ENCODE assay signal across 26 cellular contexts in genomic region chr9:135487281-135488012, GRCh38. TPM values are rescaled to one million over a fixed set of nuclear protein-coding genes. Genes with fewer than 3 reads are reported as not detected.
DNase-seq lines count a peak whose midpoint lies in the region; ATAC-seq, FAIRE-seq and TF ChIP-seq lines count a peak whose summit lies in the region.
"Had no signal": no experiment of that assay in that cellular context is flagged by ENCODE, and none has a peak within 500 bp of the region (broad histone marks: within the 10 kb centered on the region; RNA-seq: fewer than 3 reads in every experiment).

No MANE protein-coding gene starts in this region.

- H4K20me1 ChIP-seq in K562 (replicated peaks; ENCODE audit: control insufficient read depth, insufficient read depth, low read length): no peaks in the 10 kb centered on the region

- H3K36me3 Mint-ChIP-seq in glutamatergic neuron (ENCODE audit: unreplicated experiment): no peaks in the 10 kb centered on the region
- H3K36me3 Mint-ChIP-seq in activated naive CD4-positive, alpha-beta T cell treated with anti-CD3 and anti-CD28 coated beads, Interleukin-2, amount 50 U/mL, for 72 hours: no peaks in the 10 kb centered on the region
- H3K36me3 Mint-ChIP-seq: CD4-positive, alpha-beta memory T cell had no signal

- DNase-seq in K562 (ENCODE audit: extremely low read depth in 1 of 4, low spot score in 3 of 4) (no peak), glutamatergic neuron (peak; percentile 16), lower lobe of right lung (peak; percentile 41), sigmoid colon (peak; percentile 41), NCI-H526 (lab: John Stamatoyannopoulos, UW) (no peak), NCI-H2196 (lab: John Stamatoyannopoulos, UW; ENCODE audit: unreplicated experiment) (no peak)
- DNase-seq in activated naive CD4-positive, alpha-beta T cell treated with anti-CD3 and anti-CD28 coated beads, Interleukin-2, amount 50 U/mL, for 72 hours (ENCODE audit: low spot score in 2 of 2): no peak
- DNase-seq: C1 segment of cervical spinal cord; Calu3; CD4-positive, alpha-beta memory T cell; COR-L47; DMS53; DMS79 treated with DMSO at 0.1 percent for 48 hours; GF-D8; H9 had no signal

- H3K27me3 ChIP-seq in K562 (ENCODE audit: control insufficient read depth in 2 of 2, insufficient read depth in 2 of 2, low read length in 2 of 2): no peaks in the 10 kb centered on the region
- no peaks in the 10 kb centered on the region for H3K27me3 ChIP-seq in lower lobe of right lung (ENCODE audit: low read depth)
- H3K27me3 ChIP-seq in sigmoid colon: no peaks in the 10 kb centered on the region

- H3K79me2 ChIP-seq in K562 (ENCODE audit: control insufficient read depth, insufficient read depth, low read length): no peaks in the 10 kb centered on the region

- no peak overlapping the region for H2AFZ ChIP-seq in K562 (ENCODE audit: low read depth, low read length)
- H2AFZ ChIP-seq: GM23338 had no signal

- peaks cover 51% of the 10 kb centered on the region; the same call in 1 of the 3 replicates for H3K36me3 ChIP-seq in K562 (ENCODE audit: control insufficient read depth, insufficient read depth, low read length)
- H3K36me3 ChIP-seq in lower lobe of right lung: peaks cover 59% of the 10 kb centered on the region
- peaks cover 5 to 63% (median 32%) of the 10 kb centered on the region in 4 donors for H3K36me3 ChIP-seq in sigmoid colon

- H3K4me1 ChIP-seq in K562 (replicated peaks in 1 of 2; ENCODE audit: control insufficient read depth in 2 of 2, insufficient read depth in 2 of 2, low read length in 2 of 2) (peaks cover 2 to 10% of the 10 kb centered on the region in 2 experiments; a peak in 2 of 5 replicates), lower lobe of right lung (peaks cover 2% of the 10 kb centered on the region), sigmoid colon (no peaks in the 10 kb centered on the region)

- in situ Hi-C loops in K562 (cut with MboI): no loop called here

- peaks cover 15% of the 10 kb centered on the region for H3K4me1 Mint-ChIP-seq in glutamatergic neuron (ENCODE audit: low read depth, unreplicated experiment)
- H3K4me1 Mint-ChIP-seq: CD4-positive, alpha-beta memory T cell had no signal

- CTCF ChIA-PET in K562 (lab: Yijun Ruan, JAX; ENCODE audit: low intra/inter-chr PET ratio): no interaction called here

- TF ChIP-seq EP300 in K562 (IDR thresholded peaks at IDR 0.05; ENCODE audit: low read length): no peak
- TF ChIP-seq EP300 in sigmoid colon (IDR thresholded peaks at IDR 0.05): no peak

- no peak for FAIRE-seq in K562 (lab: Jason Lieb, UNC)
- FAIRE-seq: GM12891, GM19239 had no signal

- TF ChIP-seq CTCF in K562 (IDR thresholded peaks at IDR 0.05 in 2 of 3, conservative IDR thresholded peaks at IDR 0.05 in 1 of 3; ENCODE audit: insufficient read depth in 2 of 3, low read depth in 1 of 3, low read length in 3 of 3) (no peak), glutamatergic neuron (IDR thresholded peaks at IDR 0.05; ENCODE audit: partially characterized antibody, unreplicated experiment) (no peak), lower lobe of right lung (IDR thresholded peaks at IDR 0.05) (no peak), sigmoid colon (IDR thresholded peaks at IDR 0.05) (no peak)

- POLR2A ChIA-PET in K562 (lab: Yijun Ruan, JAX): interaction anchor here (0.5 to 1.2 kb wide), 3 partner anchors 11 to 27 kb away, joined by 3 to 5 read pairs (median 5); no protein-coding TSS in a partner anchor

- no peak overlapping the region for H3K4me2 ChIP-seq in K562 (ENCODE audit: insufficient read depth, low read length)
- H3K4me2 ChIP-seq: GM23338 had no signal

- H3K4me3 ChIP-seq in K562: no peak overlapping the region
- no peak overlapping the region for H3K4me3 ChIP-seq in lower lobe of right lung
- no peak overlapping the region for H3K4me3 ChIP-seq in sigmoid colon
- H3K4me3 ChIP-seq: GM23338 had no signal

- no peak overlapping the region for H3K27ac Mint-ChIP-seq in glutamatergic neuron (ENCODE audit: unreplicated experiment)
- no peak overlapping the region for H3K27ac Mint-ChIP-seq in activated naive CD4-positive, alpha-beta T cell treated with anti-CD3 and anti-CD28 coated beads, Interleukin-2, amount 50 U/mL, for 72 hours
- H3K27ac Mint-ChIP-seq: CD4-positive, alpha-beta memory T cell; GM23338; H9 had no signal

- H3K4me3 Mint-ChIP-seq in glutamatergic neuron (ENCODE audit: unreplicated experiment): no peak overlapping the region
- H3K4me3 Mint-ChIP-seq: CD4-positive, alpha-beta memory T cell; GM23338; H9 had no signal

- no peaks in the 10 kb centered on the region for H3K9me3 ChIP-seq in K562 (replicated peaks; ENCODE audit: control insufficient read depth, insufficient read depth, low read depth, low read length)
- no peaks in the 10 kb centered on the region for H3K9me3 ChIP-seq in lower lobe of right lung
- no peaks in the 10 kb centered on the region for H3K9me3 ChIP-seq in sigmoid colon

- no TSS peak for BruUV-seq in K562 (replicated peaks; lab: Mats Ljungman, UMichigan)

- peaks cover 5% of the 10 kb centered on the region for H3K27me3 Mint-ChIP-seq in glutamatergic neuron (ENCODE audit: unreplicated experiment)

- H3K9me1 ChIP-seq in K562 (ENCODE audit: control insufficient read depth, insufficient read depth, low read length): no peaks in the 10 kb centered on the region

- ATAC-seq in K562 (no peak), lower lobe of right lung (no peak), GM19023 (IDR thresholded peaks at IDR 0.05; ENCODE audit: unreplicated experiment) (no peak)
- ATAC-seq in activated naive CD4-positive, alpha-beta T cell treated with anti-CD3 and anti-CD28 coated beads, Interleukin-2, amount 50 U/mL, for 72 hours: no peak
- ATAC-seq: GM23338, HCT116 had no signal

- WGBS in K562 (ENCODE audit: insufficient coverage, low coverage, missing lambda C conversion rate): 92% methylated on average over 18 of the region's 40 CpGs
- WGBS in sigmoid colon, 2 donors: 95 to 96% methylated on average over 40 of the region's 40 CpGs

- H3K9me3 Mint-ChIP-seq in glutamatergic neuron (ENCODE audit: unreplicated experiment): peaks cover 2% of the 10 kb centered on the region
- no peaks in the 10 kb centered on the region for H3K9me3 Mint-ChIP-seq in activated naive CD4-positive, alpha-beta T cell treated with anti-CD3 and anti-CD28 coated beads, Interleukin-2, amount 50 U/mL, for 72 hours
- H3K9me3 Mint-ChIP-seq: CD4-positive, alpha-beta memory T cell; GM23338; H9 had no signal

- H3K27ac ChIP-seq in K562 (ENCODE audit: extremely low read depth, low read depth, low read length): no peak overlapping the region
- no peak overlapping the region for H3K27ac ChIP-seq in lower lobe of right lung
- no peak overlapping the region for H3K27ac ChIP-seq in sigmoid colon

- intact Hi-C loops in K562 (cut with micrococcal nuclease): no loop called here
- intact Hi-C loops in lower lobe of right lung (cut with DNase I): no loop called here
- intact Hi-C loops in sigmoid colon (cut with DNase I): no loop called here

- H3K9ac ChIP-seq in K562 (ENCODE audit: insufficient read depth in 1 of 2, low read depth in 2 of 2, low read length in 2 of 2): no peak overlapping the region; a peak in 1 of 4 replicates

- TF ChIP-seq RAD21 in K562 (CRISPR knock-in tag; conservative IDR thresholded peaks at IDR 0.05 in 1 of 2, IDR thresholded peaks at IDR 0.05 in 1 of 2): no peak

- TF ChIP-seq POLR2A in K562 (conservative IDR thresholded peaks at IDR 0.05) (no peak), sigmoid colon (IDR thresholded peaks at IDR 0.05) (no peak)

RNA-seq across cellular contexts. Expression of gene PPP1R26, which starts 7.9 kb away (rescaled TPM):
- total RNA-seq in K562 (2011; cell fraction: chromatin; rRNA removed; ENCODE audit: low replicate concordance): 19.1 and 41.6 TPM in 2 replicates
- 25.8 and 36.4 TPM in 2 replicates for total RNA-seq in K562 (2011; cell fraction: nucleolus; rRNA removed)
- total RNA-seq in K562 (2011; cell fraction: nucleoplasm; rRNA removed): 20.5 and 21.5 TPM in 2 replicates
- total RNA-seq in K562 (2014; rRNA removed) (25.1 and 29.6 TPM in 2 replicates), K562 (2014; rRNA removed; fragmentation: Illumina TruSeq; extraction: Trizol) (8.1 and 11.3 TPM in 2 replicates), K562 (2015; rRNA removed; fragmentation: Illumina TruSeq; extraction: Trizol) (18.2 and 19.4 TPM in 2 replicates), K562 (2021) (23.6 and 26.8 TPM in 2 replicates), glutamatergic neuron (ENCODE audit: unreplicated experiment) (22.2 TPM), lower lobe of right lung (22.8 TPM), sigmoid colon (10 to 100 TPM in 1 of 4 donors, 1 to 10 TPM in 3; 8.8 to 12.7 (median 9.8) TPM)
- polyA plus RNA-seq in K562 (2011; rRNA removed) (8.6 and 9.3 TPM in 2 replicates), K562 (2014; fragmentation: Illumina TruSeq; extraction: Trizol) (8.0 and 12.4 TPM in 2 replicates), K562 (2014; fragmentation: Nextera tagmentation; extraction: Ambion mirVana) (under 1 TPM; 0.77 to 0.89 TPM), K562 (2014; rRNA removed) (15.0 and 15.6 TPM in 2 replicates), sigmoid colon (10 to 100 TPM in 1 of 3 donors, 1 to 10 TPM in 2; 4.8 to 10.9 (median 5.3) TPM)
- 9.9 and 15.5 TPM in 2 replicates for polyA plus RNA-seq in K562 (2011; cell fraction: cytosol; rRNA removed)
- polyA plus RNA-seq in K562 (2011; cell fraction: nucleus; rRNA removed): 18.4 and 32.2 TPM in 2 replicates
- polyA plus RNA-seq in K562 (2012): 19.0 and 28.0 TPM in 2 replicates
- 10.1 and 23.5 TPM in 2 replicates for polyA minus RNA-seq in K562 (2011; rRNA and poly(A)+ RNA removed)
- 16.4 and 18.4 TPM in 2 replicates for polyA minus RNA-seq in K562 (2011; cell fraction: cytosol; rRNA and poly(A)+ RNA removed)
- 7.4 and 8.1 TPM in 2 replicates for polyA minus RNA-seq in K562 (2011; cell fraction: nucleus; rRNA and poly(A)+ RNA removed)
- under 1 TPM; 0.14 to 0.54 TPM for total RNA-seq in activated naive CD4-positive, alpha-beta T cell treated with anti-CD3 and anti-CD28 coated beads, Interleukin-2, amount 50 U/mL, for 72 hours

RNA-seq across cellular contexts. Expression of gene MRPS2, which starts 13.0 kb away (rescaled TPM):
- 22.8 and 99.4 TPM in 2 replicates for total RNA-seq in K562 (2011; cell fraction: chromatin; rRNA removed; ENCODE audit: low replicate concordance)
- 83.4 and 87.4 TPM in 2 replicates for total RNA-seq in K562 (2011; cell fraction: nucleolus; rRNA removed)
- total RNA-seq in K562 (2011; cell fraction: nucleoplasm; rRNA removed): 44.5 and 53.2 TPM in 2 replicates
- total RNA-seq in K562 (2014; rRNA removed): 120 and 168 TPM in 2 replicates
- total RNA-seq in K562 (2014; rRNA removed; fragmentation: Illumina TruSeq; extraction: Trizol): 27.3 and 39.7 TPM in 2 replicates
- 73.9 and 75.9 TPM in 2 replicates for total RNA-seq in K562 (2015; rRNA removed; fragmentation: Illumina TruSeq; extraction: Trizol)
- total RNA-seq in K562 (2021): 106 and 110 TPM in 2 replicates
- polyA plus RNA-seq in K562 (2011; rRNA removed): 81.3 and 135 TPM in 2 replicates
- polyA plus RNA-seq in K562 (2011; cell fraction: cytosol; rRNA removed): 412 and 778 TPM in 2 replicates
- 169 and 254 TPM in 2 replicates for polyA plus RNA-seq in K562 (2011; cell fraction: nucleus; rRNA removed)
- 119 and 130 TPM in 2 replicates for polyA plus RNA-seq in K562 (2012)
- 167 and 221 TPM in 2 replicates for polyA plus RNA-seq in K562 (2014; fragmentation: Illumina TruSeq; extraction: Trizol)
- 10 to 100 TPM in 1 of 2 experiments, 1 to 10 TPM in 1; 8.0 to 10.9 TPM for polyA plus RNA-seq in K562 (2014; fragmentation: Nextera tagmentation; extraction: Ambion mirVana)
- polyA plus RNA-seq in K562 (2014; rRNA removed): 128 and 133 TPM in 2 replicates
- polyA minus RNA-seq in K562 (2011; rRNA and poly(A)+ RNA removed): 77.8 and 115 TPM in 2 replicates
- polyA minus RNA-seq in K562 (2011; cell fraction: cytosol; rRNA and poly(A)+ RNA removed): 140 and 152 TPM in 2 replicates
- polyA minus RNA-seq in K562 (2011; cell fraction: nucleus; rRNA and poly(A)+ RNA removed): 44.6 and 49.4 TPM in 2 replicates
- 30.7 TPM for total RNA-seq in glutamatergic neuron (ENCODE audit: unreplicated experiment)
- 21.9 TPM for total RNA-seq in lower lobe of right lung
- 10 to 100 TPM; 30.0 to 38.0 (median 36.4) TPM for total RNA-seq in sigmoid colon
- polyA plus RNA-seq in sigmoid colon: 10 to 100 TPM; 36.5 to 61.6 (median 37.8) TPM
- total RNA-seq in activated naive CD4-positive, alpha-beta T cell treated with anti-CD3 and anti-CD28 coated beads, Interleukin-2, amount 50 U/mL, for 72 hours: 10 to 100 TPM; 16.4 to 53.7 TPM

RNA-seq across cellular contexts. Expression of gene LCN1, which starts 33.8 kb away (rescaled TPM):
- not detected in 2 replicates for total RNA-seq in K562 (2011; cell fraction: chromatin; rRNA removed; ENCODE audit: low replicate concordance)
- not detected in 2 replicates for total RNA-seq in K562 (2011; cell fraction: nucleolus; rRNA removed)
- total RNA-seq in K562 (2011; cell fraction: nucleoplasm; rRNA removed): not detected in 2 replicates
- total RNA-seq in K562 (2014; rRNA removed): not detected in 2 replicates
- total RNA-seq in K562 (2014; rRNA removed; fragmentation: Illumina TruSeq; extraction: Trizol): not detected in 2 replicates
- not detected in 2 replicates for total RNA-seq in K562 (2015; rRNA removed; fragmentation: Illumina TruSeq; extraction: Trizol)
- total RNA-seq in K562 (2021): not detected in 2 replicates
- not detected in 2 replicates for polyA plus RNA-seq in K562 (2011; rRNA removed)
- not detected in 2 replicates for polyA plus RNA-seq in K562 (2011; cell fraction: cytosol; rRNA removed)
- not detected in 2 replicates for polyA plus RNA-seq in K562 (2011; cell fraction: nucleus; rRNA removed)
- polyA plus RNA-seq in K562 (2012): not detected in 2 replicates
- not detected in 2 replicates for polyA plus RNA-seq in K562 (2014; fragmentation: Illumina TruSeq; extraction: Trizol)
- polyA plus RNA-seq in K562 (2014; fragmentation: Nextera tagmentation; extraction: Ambion mirVana): not detected
- not detected in 2 replicates for polyA plus RNA-seq in K562 (2014; rRNA removed)
- not detected in 2 replicates for polyA minus RNA-seq in K562 (2011; rRNA and poly(A)+ RNA removed)
- polyA minus RNA-seq in K562 (2011; cell fraction: cytosol; rRNA and poly(A)+ RNA removed): not detected in 2 replicates
- polyA minus RNA-seq in K562 (2011; cell fraction: nucleus; rRNA and poly(A)+ RNA removed): not detected in 2 replicates
- total RNA-seq in glutamatergic neuron (ENCODE audit: unreplicated experiment): not detected
- not detected for total RNA-seq in lower lobe of right lung
- not detected for total RNA-seq in sigmoid colon
- under 1 TPM in 1 of 3 donors, not detected in 2; 0.10 TPM for polyA plus RNA-seq in sigmoid colon
- not detected for total RNA-seq in activated naive CD4-positive, alpha-beta T cell treated with anti-CD3 and anti-CD28 coated beads, Interleukin-2, amount 50 U/mL, for 72 hours
- total RNA-seq: A673; Calu3; CD4-positive, alpha-beta memory T cell; Daoy; G401; GM23338; H4; H9 had no signal
- polyA plus RNA-seq: BJ; CD4-positive, alpha-beta memory T cell had no signal

RNA-seq across cellular contexts. Expression of gene OBP2A, which starts 58.5 kb away (rescaled TPM):
- not detected in 2 replicates for total RNA-seq in K562 (2011; cell fraction: chromatin; rRNA removed; ENCODE audit: low replicate concordance)
- not detected in 2 replicates for total RNA-seq in K562 (2011; cell fraction: nucleolus; rRNA removed)
- not detected in 2 replicates for total RNA-seq in K562 (2011; cell fraction: nucleoplasm; rRNA removed)
- total RNA-seq in K562 (2014; rRNA removed) (not detected in 2 replicates), K562 (2014; rRNA removed; fragmentation: Illumina TruSeq; extraction: Trizol) (not detected in 2 replicates), K562 (2015; rRNA removed; fragmentation: Illumina TruSeq; extraction: Trizol) (not detected in 2 replicates), K562 (2021) (not detected in 2 replicates), glutamatergic neuron (ENCODE audit: unreplicated experiment) (not detected), lower lobe of right lung (not detected), sigmoid colon (not detected)
- polyA plus RNA-seq in K562 (2011; rRNA removed) (not detected in 2 replicates), K562 (2014; fragmentation: Illumina TruSeq; extraction: Trizol) (not detected in 2 replicates), K562 (2014; fragmentation: Nextera tagmentation; extraction: Ambion mirVana) (not detected), K562 (2014; rRNA removed) (not detected in 2 replicates), sigmoid colon (not detected)
- not detected in 2 replicates for polyA plus RNA-seq in K562 (2011; cell fraction: cytosol; rRNA removed)
- polyA plus RNA-seq in K562 (2011; cell fraction: nucleus; rRNA removed): not detected in 2 replicates
- polyA plus RNA-seq in K562 (2012): not detected in 2 replicates
- not detected in 2 replicates for polyA minus RNA-seq in K562 (2011; rRNA and poly(A)+ RNA removed)
- not detected in 2 replicates for polyA minus RNA-seq in K562 (2011; cell fraction: cytosol; rRNA and poly(A)+ RNA removed)
- not detected in 2 replicates for polyA minus RNA-seq in K562 (2011; cell fraction: nucleus; rRNA and poly(A)+ RNA removed)
- total RNA-seq in activated naive CD4-positive, alpha-beta T cell treated with anti-CD3 and anti-CD28 coated beads, Interleukin-2, amount 50 U/mL, for 72 hours: not detected
- total RNA-seq: A172; A673; Calu3; CD4-positive, alpha-beta memory T cell; Daoy; G401; GM23338; H4; H9 had no signal
- polyA plus RNA-seq: BJ; CD4-positive, alpha-beta memory T cell; GM23338 had no signal

Comparison
In these comparisons a context has a peak if more than half of its experiments do, and no peak if none do; other contexts are left out.
1. DNase-seq: peak in glutamatergic neuron (single experiment), lower lobe of right lung (single experiment) and sigmoid colon (single experiment); none in K562 (0 of 4), NCI-H526 (0 of 2), NCI-H2196 (single experiment) and activated naive CD4-positive, alpha-beta T cell treated with anti-CD3 and anti-CD28 coated beads, Interleukin-2, amount 50 U/mL, for 72 hours (0 of 2).
2. RNA of gene PPP1R26, which starts 7.9 kb away (total RNA-seq): 8.1 to 41.6 TPM in K562, 22.8 TPM in lower lobe of right lung (single experiment), 22.2 TPM in glutamatergic neuron (single experiment) and 8.8 to 12.7 TPM in sigmoid colon; 0.14 to 0.54 TPM in activated naive CD4-positive, alpha-beta T cell treated with anti-CD3 and anti-CD28 coated beads, Interleukin-2, amount 50 U/mL, for 72 hours; every median in the first group is over 4 times any median in the second.